ENCODE assay signal across 1 cellular context in genomic region chr14:34220921-34221320, GRCh38.
TF ChIP-seq lines count a peak whose summit lies in the region.

No MANE protein-coding gene starts in this region.

TF ChIP-seq in H1, 55 proteins besides CTCF, POLR2A, EP300 and RAD21 (continued from another document):
- TF ChIP-seq CHD7 (IDR thresholded peaks at IDR 0.05; ENCODE audit: insufficient replicate concordance, low read length) (no peak), CBX8 (IDR thresholded peaks at IDR 0.05; ENCODE audit: borderline replicate concordance, low read depth, low read length) (no peak)
TF ChIP-seq in H1: peak in this region for 0.
